ENCODE assay signal across 10 cellular contexts in genomic region chr5:150035139-150035893, GRCh38. TPM values are rescaled to one million over a fixed set of nuclear protein-coding genes. Genes with fewer than 3 reads are reported as not detected.
A peak's percentile ranks its signal among the peaks of the same experiment; 100 is the strongest.
DNase-seq lines count a peak whose midpoint lies in the region; ATAC-seq lines count a peak whose summit lies in the region.
"Had no signal": no experiment of that assay in that cellular context is flagged by ENCODE, and none has a peak within 500 bp of the region (broad histone marks: within the 10 kb centered on the region; RNA-seq: fewer than 3 reads in every experiment).

No MANE protein-coding gene starts in this region.

- CTCF ChIA-PET in naive thymus-derived CD4-positive, alpha-beta T cell (lab: Charles Lee): interaction anchor here (1.1 kb wide), 1 partner anchor 9 kb away, joined by 5 read pairs; no protein-coding TSS in a partner anchor

- H3K27me3 Mint-ChIP-seq in naive thymus-derived CD4-positive, alpha-beta T cell: no peaks in the 10 kb centered on the region

- peaks cover 71% of the 10 kb centered on the region for H3K36me3 ChIP-seq in Karpas-422 (ENCODE audit: insufficient read depth, low read length)
- H3K36me3 ChIP-seq in naive thymus-derived CD4-positive, alpha-beta T cell (ENCODE audit: control insufficient read depth in 2 of 3, insufficient read depth in 3 of 3, low read length in 3 of 3): peaks cover 24 to 94% (median 43%) of the 10 kb centered on the region in 3 experiments

- no peak overlapping the region for H2AFZ ChIP-seq in Karpas-422 (ENCODE audit: low read length)

- H3K4me1 Mint-ChIP-seq in naive thymus-derived CD4-positive, alpha-beta T cell: peaks cover 0 to 4% (median 3%) of the 10 kb centered on the region in 7 donors

- no peaks in the 10 kb centered on the region for H3K27me3 ChIP-seq in Karpas-422 (ENCODE audit: low read length)
- no peaks in the 10 kb centered on the region for H3K27me3 ChIP-seq in naive thymus-derived CD4-positive, alpha-beta T cell (ENCODE audit: control insufficient read depth in 2 of 2, insufficient read depth in 2 of 2, low read length in 2 of 2)

- peak overlapping the region in 2 of 9 donors; percentile 47 to 56 for H3K27ac Mint-ChIP-seq in naive thymus-derived CD4-positive, alpha-beta T cell

- peaks cover 7% of the 10 kb centered on the region; the same call in 1 of the 2 replicates for H4K20me1 ChIP-seq in Karpas-422 (ENCODE audit: insufficient read depth, low read depth, low read length)

- DNase-seq in GM19240 (ENCODE audit: insufficient read length, low spot score) (peak; percentile 21), Karpas-422 (peak; percentile 86), OCI-M2 (lab: John Stamatoyannopoulos, UW; ENCODE audit: unreplicated experiment) (no peak), NCI-H2171 (lab: John Stamatoyannopoulos, UW) (no peak), Right ventricle myocardium inferior (ENCODE audit: missing footprints) (no peak)
- no peak for DNase-seq in naive thymus-derived CD4-positive, alpha-beta T cell
- DNase-seq: NCI-H1092 had no signal

- H3K79me2 ChIP-seq in Karpas-422 (ENCODE audit: low read length): peaks cover 31% of the 10 kb centered on the region

- H3K4me2 ChIP-seq in Karpas-422 (ENCODE audit: low read depth, low read length, poor library complexity, severe bottlenecking): peak overlapping the region; percentile 48

- H3K9me3 Mint-ChIP-seq in naive thymus-derived CD4-positive, alpha-beta T cell: no peaks in the 10 kb centered on the region
- H3K9me3 Mint-ChIP-seq: activated naive CD4-positive, alpha-beta T cell treated with anti-CD3 and anti-CD28 coated beads, Interleukin-2, amount 50 U/mL, for 72 hours had no signal

- H3K27ac ChIP-seq in Karpas-422 (ENCODE audit: low read length): peak overlapping the region; percentile 85
- no peak overlapping the region for H3K27ac ChIP-seq in naive thymus-derived CD4-positive, alpha-beta T cell (ENCODE audit: low read depth, low read length)

- intact Hi-C loops in naive thymus-derived CD4-positive, alpha-beta T cell (cut with micrococcal nuclease): no loop called here
- intact Hi-C loops in Right ventricle myocardium inferior (cut with DNase I): no loop called here

- ATAC-seq in HG02623 (IDR thresholded peaks at IDR 0.05; ENCODE audit: unreplicated experiment): peak; percentile 98
- ATAC-seq in naive thymus-derived CD4-positive, alpha-beta T cell: peak; percentile 47
- ATAC-seq in Right ventricle myocardium inferior: no peak
- ATAC-seq: activated naive CD4-positive, alpha-beta T cell treated with anti-CD3 and anti-CD28 coated beads, Interleukin-2, amount 50 U/mL, for 72 hours had no signal

- peaks cover 12 to 90% (median 42%) of the 10 kb centered on the region in 5 donors for H3K36me3 Mint-ChIP-seq in naive thymus-derived CD4-positive, alpha-beta T cell

- H3K4me1 ChIP-seq in Karpas-422 (ENCODE audit: low read length): peaks cover 45% of the 10 kb centered on the region
- H3K4me1 ChIP-seq in naive thymus-derived CD4-positive, alpha-beta T cell (ENCODE audit: control insufficient read depth in 2 of 2, insufficient read depth in 2 of 2, low read length in 2 of 2): no peaks in the 10 kb centered on the region

- H3K4me3 Mint-ChIP-seq in naive thymus-derived CD4-positive, alpha-beta T cell: no peak overlapping the region

- POLR2A ChIA-PET in naive thymus-derived CD4-positive, alpha-beta T cell (lab: Charles Lee): interaction anchor here (1.1 kb wide), 1 partner anchor 14 kb away, joined by 4 read pairs; no protein-coding TSS in a partner anchor

- H3K9ac ChIP-seq in Karpas-422 (ENCODE audit: low read length): peak overlapping the region; percentile 15; the same call in 1 of the 2 replicates

- H3K9me3 ChIP-seq in Karpas-422 (ENCODE audit: low read length): no peaks in the 10 kb centered on the region
- no peaks in the 10 kb centered on the region for H3K9me3 ChIP-seq in naive thymus-derived CD4-positive, alpha-beta T cell (ENCODE audit: control insufficient read depth in 2 of 3, low read length in 3 of 3)

- H3K9me2 ChIP-seq in Karpas-422 (replicated peaks; ENCODE audit: insufficient read depth, low read length): no peaks in the 10 kb centered on the region

- H3K4me3 ChIP-seq in Karpas-422 (ENCODE audit: low read length): peak overlapping the region; percentile 30
- H3K4me3 ChIP-seq in naive thymus-derived CD4-positive, alpha-beta T cell (ENCODE audit: low read length): no peak overlapping the region

RNA-seq across cellular contexts. Expression of gene HMGXB3, which starts 34.8 kb away (rescaled TPM):
- 25.0 and 36.7 TPM in 2 replicates for total RNA-seq in Karpas-422 (2014; rRNA removed; shearing (Covaris generic); ENCODE audit: low replicate concordance)
- 10 to 100 TPM; 27.2 to 40.6 (median 34.5) TPM for total RNA-seq in naive thymus-derived CD4-positive, alpha-beta T cell
- polyA plus RNA-seq in naive thymus-derived CD4-positive, alpha-beta T cell: 10 to 100 TPM in 1 of 2 donors, 1 to 10 TPM in 1; 8.2 to 12.6 TPM
- total RNA-seq in Right ventricle myocardium inferior: 14.6 TPM

RNA-seq across cellular contexts. Expression of gene TIGD6, which starts 34.9 kb away (rescaled TPM):
- total RNA-seq in Karpas-422 (2014; rRNA removed; shearing (Covaris generic); ENCODE audit: low replicate concordance): 3.9 and 4.3 TPM in 2 replicates
- 1 to 10 TPM; 2.3 to 7.4 (median 2.8) TPM for total RNA-seq in naive thymus-derived CD4-positive, alpha-beta T cell
- polyA plus RNA-seq in naive thymus-derived CD4-positive, alpha-beta T cell: 1 to 10 TPM; 4.1 to 5.5 TPM
- 2.4 TPM for total RNA-seq in Right ventricle myocardium inferior

RNA-seq across cellular contexts. Expression of gene CSF1R, which starts 51.0 kb away (rescaled TPM):
- total RNA-seq in Karpas-422 (2014; rRNA removed; shearing (Covaris generic); ENCODE audit: low replicate concordance): not detected in 2 replicates
- 10 to 100 TPM in 1 of 5 experiments, 1 to 10 TPM in 3, under 1 TPM in 1; 0.36 to 92.4 (median 6.4) TPM for total RNA-seq in naive thymus-derived CD4-positive, alpha-beta T cell
- under 1 TPM; 0.09 to 0.72 TPM for polyA plus RNA-seq in naive thymus-derived CD4-positive, alpha-beta T cell
- total RNA-seq in Right ventricle myocardium inferior: 21.9 TPM
- total RNA-seq: T-helper 2 cell treated with Interferon-gamma antibody and Interleukin-4, amounts not matched to agents 100 ng/mL and 5 ng/mL, for 36 hours had no signal

Comparison
In these comparisons a context has a peak if more than half of its experiments do, and no peak if none do; other contexts are left out.
1. DNase-seq: peak in GM19240 (single experiment) and Karpas-422 (single experiment); none in naive thymus-derived CD4-positive, alpha-beta T cell (0 of 9), OCI-M2 (single experiment), NCI-H2171 (single experiment) and Right ventricle myocardium inferior (single experiment).